ENCODE assay signal across 1 cellular context in genomic region chr2:64063454-64063853, GRCh38.
TF ChIP-seq lines count a peak whose summit lies in the region.

No MANE protein-coding gene starts in this region.

TF ChIP-seq in GM12878, 131 proteins besides CTCF, POLR2A, EP300 and RAD21:
- TF ChIP-seq BACH1 (IDR thresholded peaks at IDR 0.05; ENCODE audit: borderline replicate concordance) (no peak), E2F8 (IDR thresholded peaks at IDR 0.05; ENCODE audit: low read depth, partially characterized antibody) (no peak), KAT2A (conservative IDR thresholded peaks at IDR 0.05; ENCODE audit: control insufficient read depth, low read depth, low read length) (no peak), SPI1 (IDR thresholded peaks at IDR 0.05; ENCODE audit: borderline replicate concordance, insufficient read depth, low read depth, low read length) (no peak), NR2F1 (conservative IDR thresholded peaks at IDR 0.05) (no peak), TCF7 (IDR thresholded peaks at IDR 0.05; ENCODE audit: borderline replicate concordance) (no peak), KLF5 (IDR thresholded peaks at IDR 0.05; ENCODE audit: partially characterized antibody) (no peak), BHLHE40 (IDR thresholded peaks at IDR 0.05; ENCODE audit: borderline replicate concordance in 1 of 2, low read depth in 2 of 2, low read length in 1 of 2) (no peak), YY1 (IDR thresholded peaks at IDR 0.05; ENCODE audit: low read depth, low read length) (no peak), EZH2 (IDR thresholded peaks at IDR 0.05; ENCODE audit: borderline replicate concordance, control insufficient read depth, low read depth, low read length) (no peak)
- TF ChIP-seq, protein P1, sequence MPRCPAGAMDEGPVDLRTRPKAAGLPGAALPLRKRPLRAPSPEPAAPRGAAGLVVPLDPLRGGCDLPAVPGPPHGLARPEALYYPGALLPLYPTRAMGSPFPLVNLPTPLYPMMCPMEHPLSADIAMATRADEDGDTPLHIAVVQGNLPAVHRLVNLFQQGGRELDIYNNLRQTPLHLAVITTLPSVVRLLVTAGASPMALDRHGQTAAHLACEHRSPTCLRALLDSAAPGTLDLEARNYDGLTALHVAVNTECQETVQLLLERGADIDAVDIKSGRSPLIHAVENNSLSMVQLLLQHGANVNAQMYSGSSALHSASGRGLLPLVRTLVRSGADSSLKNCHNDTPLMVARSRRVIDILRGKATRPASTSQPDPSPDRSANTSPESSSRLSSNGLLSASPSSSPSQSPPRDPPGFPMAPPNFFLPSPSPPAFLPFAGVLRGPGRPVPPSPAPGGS (IDR thresholded peaks at IDR 0.05; ENCODE audit: borderline replicate concordance, insufficient read depth, low read depth, low read length, poor library complexity, severe bottlenecking), result no peak
